Comparison of ENCODE assay signal across 8 cellular contexts in genomic region chr1:207823880-207824566, GRCh38.
DNase-seq lines count a peak whose midpoint lies in the region; ATAC-seq and TF ChIP-seq lines count a peak whose summit lies in the region.

No MANE protein-coding gene starts in this region.

- peaks cover 69% of the 10 kb centered on the region for H3K4me1 Mint-ChIP-seq in T-helper 17 cell

- peak; percentile 23 for ATAC-seq in GM18511 (IDR thresholded peaks at IDR 0.05; ENCODE audit: unreplicated experiment)
- ATAC-seq in HG03378 (IDR thresholded peaks at IDR 0.05; ENCODE audit: unreplicated experiment): peak; percentile 24
- peak; percentile 57 for ATAC-seq in T-helper 17 cell
- ATAC-seq in left ventricle myocardium superior: peak; percentile 54

- H3K36me3 Mint-ChIP-seq in T-helper 17 cell (ENCODE audit: low read depth): peaks cover 9% of the 10 kb centered on the region

- peak overlapping the region; percentile 75 for H3K4me3 Mint-ChIP-seq in T-helper 17 cell

- peak overlapping the region; percentile 88 for H3K27ac Mint-ChIP-seq in T-helper 17 cell

- peak; percentile 72 for TF ChIP-seq CTCF in 22Rv1 (IDR thresholded peaks at IDR 0.05)

- H3K27me3 Mint-ChIP-seq in T-helper 17 cell: no peaks in the 10 kb centered on the region

- intact Hi-C loops in left ventricle myocardium superior (cut with micrococcal nuclease): no loop called here

- DNase-seq in T-helper 17 cell (peak; percentile 31 to 65 (median 62)), anterior cingulate cortex (lab: John Stamatoyannopoulos, UW) (peak in 57 of 58 donors; percentile 34 to 94 (median 81)), left ventricle myocardium superior (peak; percentile 81), putamen (ENCODE audit: low spot score) (peak; percentile 96), DMS79 treated with DMSO at 0.1 percent for 48 hours (lab: John Stamatoyannopoulos, UW) (no peak)

- H3K27ac ChIP-seq in 22Rv1: peak overlapping the region; percentile 88

- no peaks in the 10 kb centered on the region for H3K9me3 ChIP-seq in T-helper 17 cell (ENCODE audit: control insufficient read depth, low read length, poor library complexity, severe bottlenecking)
